27 cellular contexts compared by ENCODE assay signal in genomic region chr1:205500240-205501218, GRCh38. TPM values are rescaled to one million over a fixed set of nuclear protein-coding genes. Genes with fewer than 3 reads are reported as not detected.
A peak's percentile ranks its signal among the peaks of the same experiment; 100 is the strongest.
DNase-seq lines count a peak whose midpoint lies in the region; ATAC-seq and TF ChIP-seq lines count a peak whose summit lies in the region.
"Had no signal": no experiment of that assay in that cellular context is flagged by ENCODE, and none has a peak within 500 bp of the region (broad histone marks: within the 10 kb centered on the region; RNA-seq: fewer than 3 reads in every experiment).

No MANE protein-coding gene starts in this region.

- no peak for TF ChIP-seq CTCF in mammary epithelial cell (conservative IDR thresholded peaks at IDR 0.05 in 1 of 2, IDR thresholded peaks at IDR 0.05 in 1 of 2; ENCODE audit: extremely low read depth in 1 of 2, insufficient read depth in 1 of 2, low read depth in 1 of 2, low read length in 2 of 2)

- CTCF ChIA-PET in mammary epithelial cell (lab: Charles Lee; ENCODE audit: low non-redundant PET): no interaction called here

- DNase-seq in right cardiac atrium: no peak
- DNase-seq in Right ventricle myocardium superior: no peak
- peak; percentile 63 for DNase-seq in mammary epithelial cell
- no peak for DNase-seq in effector memory CD8-positive, alpha-beta T cell
- no peak for DNase-seq in SHP77 (lab: John Stamatoyannopoulos, UW)
- DNase-seq in SJCRH30: no peak
- DNase-seq in DMS153 treated with DMSO at 0.1 percent for 48 hours (lab: John Stamatoyannopoulos, UW; ENCODE audit: unreplicated experiment): no peak
- DNase-seq: activated CD8-positive, alpha-beta memory T cell treated with anti-CD3 and anti-CD28 coated beads for 24 hours; CD4-positive, alpha-beta T cell; DMS79; foreskin melanocyte; H7; Kasumi-1; lower lobe of right lung; naive thymus-derived CD4-positive, alpha-beta T cell; NCI-H1417 treated with DMSO at 0.1 percent for 48 hours; NCI-H2171; NCI-H82; RPMI8226; stimulated activated naive B cell treated with anti-CD40 and anti-IgM and Interleukin-4, amounts not matched to agents 10 μg/mL and 1 μg/mL and 100 μg/mL, for 72 hours; transverse colon; WERI-Rb-1 had no signal

- 44% methylated on average over 9 of the region's 9 CpGs for WGBS in right cardiac atrium
- WGBS in mammary epithelial cell (ENCODE audit: low coverage, missing lambda C conversion rate): 18% methylated on average over 9 of the region's 9 CpGs

- no peaks in the 10 kb centered on the region for H3K27me3 ChIP-seq in right cardiac atrium (ENCODE audit: control insufficient read depth, insufficient read depth)
- H3K27me3 ChIP-seq in mammary epithelial cell (ENCODE audit: insufficient read depth, low read length): no peaks in the 10 kb centered on the region
- no peaks in the 10 kb centered on the region for H3K27me3 ChIP-seq in layer of hippocampus (ENCODE audit: control insufficient read depth, insufficient read depth, low read length)
- peaks cover 20% of the 10 kb centered on the region for H3K27me3 ChIP-seq in SJCRH30
- H3K27me3 ChIP-seq: transverse colon had no signal

- H3K27ac ChIP-seq in right cardiac atrium (ENCODE audit: low read length) (peak overlapping the region; percentile 11), mammary epithelial cell (ENCODE audit: insufficient read depth, low read depth, low read length) (no peak overlapping the region), layer of hippocampus (ENCODE audit: low read depth, low read length) (peak overlapping the region; percentile 39), SJCRH30 (no peak overlapping the region)
- H3K27ac ChIP-seq: lower lobe of right lung, prostate gland, transverse colon, WERI-Rb-1 had no signal

- H3K4me1 ChIP-seq in right cardiac atrium (ENCODE audit: control insufficient read depth, insufficient read depth, low read length) (peaks cover 5% of the 10 kb centered on the region), mammary epithelial cell (ENCODE audit: insufficient read depth, low read length) (peaks cover 20% of the 10 kb centered on the region), SJCRH30 (peaks cover 2% of the 10 kb centered on the region; the same call in 1 of the 2 replicates)
- H3K4me1 ChIP-seq: prostate gland had no signal

- H3K4me2 ChIP-seq in mammary epithelial cell (ENCODE audit: insufficient read depth, low read depth, low read length): no peak overlapping the region

- H3K36me3 ChIP-seq in mammary epithelial cell (ENCODE audit: insufficient read depth, low read length) (no peaks in the 10 kb centered on the region), SJCRH30 (no peaks in the 10 kb centered on the region)
- H3K36me3 ChIP-seq: lower lobe of right lung, prostate gland, transverse colon, WERI-Rb-1 had no signal

- H3K4me3 Mint-ChIP-seq in effector memory CD8-positive, alpha-beta T cell: no peak overlapping the region
- H3K4me3 Mint-ChIP-seq: activated T-helper 1 cell treated with anti-CD3 and anti-CD28 coated beads, Interleukin-12 subunit alpha, Interleukin-12 subunit beta, Interleukin-2, Interleukin-4 antibody, amounts not matched to agents 30 ng/mL and 10 ng/mL and 1 ng/mL, durations not matched to agents 14 hours and 24 hours and 36 hours; central memory CD8-positive, alpha-beta T cell; naive thymus-derived CD4-positive, alpha-beta T cell; stimulated activated naive B cell treated with anti-CD40 and anti-IgM and Interleukin-4, amounts not matched to agents 10 μg/mL and 1 μg/mL and 100 μg/mL, for 72 hours; T-helper 1 cell treated with Interleukin-12 subunit alpha and Interleukin-12 subunit beta and Interleukin-4 antibody, amounts not matched to agents 30 μg/mL and 1 μg/mL, for 36 hours had no signal

- H3K9me3 ChIP-seq in right cardiac atrium (ENCODE audit: control insufficient read depth, low read length) (no peaks in the 10 kb centered on the region), mammary epithelial cell (replicated peaks; ENCODE audit: insufficient read depth, low read length) (no peaks in the 10 kb centered on the region), SJCRH30 (replicated peaks) (no peaks in the 10 kb centered on the region)
- H3K9me3 ChIP-seq: lower lobe of right lung, prostate gland, transverse colon had no signal

- peaks cover 9% of the 10 kb centered on the region for H3K79me2 ChIP-seq in mammary epithelial cell (ENCODE audit: insufficient read depth, low read length)

- no peak overlapping the region for H3K27ac Mint-ChIP-seq in effector memory CD8-positive, alpha-beta T cell
- H3K27ac Mint-ChIP-seq: activated T-helper 1 cell treated with anti-CD3 and anti-CD28 coated beads, Interleukin-12 subunit alpha, Interleukin-12 subunit beta, Interleukin-2, Interleukin-4 antibody, amounts not matched to agents 30 ng/mL and 10 ng/mL and 1 ng/mL, durations not matched to agents 14 hours and 24 hours and 36 hours; CD4-positive, alpha-beta T cell; naive thymus-derived CD4-positive, alpha-beta T cell; stimulated activated naive B cell treated with anti-CD40 and anti-IgM and Interleukin-4, amounts not matched to agents 10 μg/mL and 1 μg/mL and 100 μg/mL, for 72 hours; T-helper 1 cell treated with Interleukin-12 subunit alpha and Interleukin-12 subunit beta and Interleukin-4 antibody, amounts not matched to agents 30 μg/mL and 1 μg/mL, for 36 hours had no signal

- BruUV-seq in mammary epithelial cell (replicated peaks; lab: Mats Ljungman, UMichigan): no TSS peak

- intact Hi-C loops in right cardiac atrium (cut with DNase I) (no loop called here), Right ventricle myocardium superior (cut with DNase I) (no loop called here), mammary epithelial cell (cut with micrococcal nuclease) (no loop called here)

- peaks cover 5 to 11% of the 10 kb centered on the region in 2 donors for H3K4me1 Mint-ChIP-seq in effector memory CD8-positive, alpha-beta T cell (ENCODE audit: low read depth in 2 of 2)

- in situ Hi-C loops in mammary epithelial cell (cut with MboI; ENCODE audit: low sequenced_read_pairs in 2 of 2): no loop called here

- peaks cover 4 to 11% of the 10 kb centered on the region in 2 donors for H3K27me3 Mint-ChIP-seq in effector memory CD8-positive, alpha-beta T cell

- H3K36me3 Mint-ChIP-seq in effector memory CD8-positive, alpha-beta T cell (ENCODE audit: insufficient read depth): no peaks in the 10 kb centered on the region
- H3K36me3 Mint-ChIP-seq: naive thymus-derived CD4-positive, alpha-beta T cell; stimulated activated naive B cell treated with anti-CD40 and anti-IgM and Interleukin-4, amounts not matched to agents 10 μg/mL and 1 μg/mL and 100 μg/mL, for 72 hours had no signal

- H3K9ac ChIP-seq in mammary epithelial cell (ENCODE audit: insufficient read depth, low read length): no peak overlapping the region

- dilution Hi-C loops in mammary epithelial cell (cut with HindIII; ENCODE audit: low sequenced_read_pairs): no loop called here

- H2AFZ ChIP-seq in mammary epithelial cell (ENCODE audit: low read depth, low read length): no peak overlapping the region

- ATAC-seq in right cardiac atrium (no peak), Right ventricle myocardium superior (ENCODE audit: poor library complexity) (no peak)
- no peak for ATAC-seq in effector memory CD8-positive, alpha-beta T cell (replicated peaks)
- ATAC-seq: lower lobe of right lung; naive thymus-derived CD4-positive, alpha-beta T cell; stimulated activated naive B cell treated with anti-CD40 and anti-IgM and Interleukin-4, amounts not matched to agents 10 μg/mL and 1 μg/mL and 100 μg/mL, for 72 hours had no signal

- H3K4me3 ChIP-seq in right cardiac atrium (ENCODE audit: low read length) (no peak overlapping the region), mammary epithelial cell (replicated peaks in 1 of 3; ENCODE audit: insufficient read depth in 1 of 3, low read depth in 2 of 3, low read length in 3 of 3) (no peak overlapping the region), SJCRH30 (no peak overlapping the region)
- H3K4me3 ChIP-seq: lower lobe of right lung, prostate gland, transverse colon had no signal

- H4K20me1 ChIP-seq in mammary epithelial cell (ENCODE audit: insufficient read depth, low read length): no peaks in the 10 kb centered on the region

- no peaks in the 10 kb centered on the region for H3K9me3 Mint-ChIP-seq in effector memory CD8-positive, alpha-beta T cell
- H3K9me3 Mint-ChIP-seq: activated T-helper 1 cell treated with anti-CD3 and anti-CD28 coated beads, Interleukin-12 subunit alpha, Interleukin-12 subunit beta, Interleukin-2, Interleukin-4 antibody, amounts not matched to agents 30 ng/mL and 10 ng/mL and 1 ng/mL, durations not matched to agents 14 hours and 24 hours and 36 hours; CD4-positive, alpha-beta T cell; central memory CD8-positive, alpha-beta T cell; naive thymus-derived CD4-positive, alpha-beta T cell; stimulated activated naive B cell treated with anti-CD40 and anti-IgM and Interleukin-4, amounts not matched to agents 10 μg/mL and 1 μg/mL and 100 μg/mL, for 72 hours; T-helper 1 cell treated with Interleukin-12 subunit alpha and Interleukin-12 subunit beta and Interleukin-4 antibody, amounts not matched to agents 30 μg/mL and 1 μg/mL, for 36 hours had no signal

RNA-seq across cellular contexts. Expression of gene CDK18, which starts 3.9 kb away (rescaled TPM):
- total RNA-seq in right cardiac atrium: 100 to 1,000 TPM in 3 of 4 donors, 10 to 100 TPM in 1; 80.2 to 148 (median 141) TPM
- 150 TPM for polyA plus RNA-seq in right cardiac atrium
- total RNA-seq in Right ventricle myocardium superior: 172 TPM
- total RNA-seq in mammary epithelial cell: 10 to 100 TPM; 23.2 to 28.6 TPM
- 24.6 TPM for polyA plus RNA-seq in mammary epithelial cell
- polyA minus RNA-seq in mammary epithelial cell: 57.9 TPM
- 1.1 and 2.1 TPM in 2 replicates for total RNA-seq in SJCRH30 (2014; rRNA removed; shearing (Covaris generic))

RNA-seq across cellular contexts. Expression of gene BLACAT1, which starts 44.7 kb away (rescaled TPM):
- total RNA-seq in right cardiac atrium (under 1 TPM in 1 of 4 donors, not detected in 3; 0.09 TPM), Right ventricle myocardium superior (not detected), mammary epithelial cell (1 to 10 TPM; 1.6 to 2.5 TPM)
- polyA plus RNA-seq in right cardiac atrium (0.07 TPM), mammary epithelial cell (1.8 TPM)
- 4.4 TPM for polyA minus RNA-seq in mammary epithelial cell
- total RNA-seq in SJCRH30 (2014; rRNA removed; shearing (Covaris generic)): 1.1 and 1.4 TPM in 2 replicates
- total RNA-seq: CD4-positive, alpha-beta T cell had no signal

Comparison
In these comparisons a context has a peak if more than half of its experiments do, and no peak if none do; other contexts are left out.
1. H3K27ac ChIP-seq: peak in right cardiac atrium (single experiment) and layer of hippocampus (single experiment); none in mammary epithelial cell (single experiment) and SJCRH30 (single experiment).